In the genomic region with DNA sequence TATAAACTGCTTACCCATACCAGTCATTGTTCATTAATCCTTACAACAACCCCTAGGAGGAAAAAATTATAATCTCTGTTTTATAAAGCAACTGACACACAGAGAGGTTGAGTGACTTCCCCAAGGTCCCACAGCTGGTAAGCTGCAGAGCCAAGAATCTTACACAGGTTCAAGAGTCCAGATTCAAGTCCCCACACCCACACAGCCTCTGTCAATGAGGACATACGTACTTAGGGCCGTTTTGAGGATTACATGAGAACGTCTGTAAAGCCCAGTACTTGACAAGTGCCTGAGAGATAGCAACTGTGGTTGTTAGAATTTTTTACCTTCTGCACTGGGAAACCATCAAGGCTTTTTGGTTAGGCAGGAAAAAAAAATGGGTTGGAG, we compare ENCODE assay signal across 8 cellular contexts. TPM values are rescaled to one million over a fixed set of nuclear protein-coding genes. Genes with fewer than 3 reads are reported as not detected.
A peak's percentile ranks its signal among the peaks of the same experiment; 100 is the strongest.
DNase-seq lines count a peak whose midpoint lies in the region; ATAC-seq lines count a peak whose summit lies in the region.

No MANE protein-coding gene starts in this region.

- H3K9me3 ChIP-seq in naive thymus-derived CD4-positive, alpha-beta T cell (ENCODE audit: control insufficient read depth in 2 of 3, low read length in 3 of 3), result no peaks in the 10 kb centered on the region

- intact Hi-C loops in dendritic cell treated with granulocyte-macrophage colony-stimulating factor and Interleukin-4, amounts not matched to agents 40 ng/mL and 50 ng/mL, for 4 days (cut with micrococcal nuclease), result no loop called here
- intact Hi-C loops in naive thymus-derived CD4-positive, alpha-beta T cell (cut with micrococcal nuclease), result loop anchor here in 1 of 2 donors (5.0 kb wide), 1 partner anchor 1234 kb away; a partner anchor contains a TSS

- DNase-seq in naive thymus-derived CD4-positive, alpha-beta T cell, result no peak
- no peak for DNase-seq in amniotic stem cell (lab: John Stamatoyannopoulos, UW)
- no peak for DNase-seq in stimulated activated naive CD4-positive, alpha-beta T cell treated with Interleukin-2 at 50 U/mL for 16 hours (lab: John Stamatoyannopoulos, UW)
- DNase-seq in GM19240 (ENCODE audit: insufficient read length, low spot score), result no peak

- H3K4me1 Mint-ChIP-seq in IgD-negative memory B cell, result peaks cover 11 to 18% (median 17%) of the 10 kb centered on the region in 3 donors
- H3K4me1 Mint-ChIP-seq in dendritic cell treated with granulocyte-macrophage colony-stimulating factor and Interleukin-4, amounts not matched to agents 40 ng/mL and 50 ng/mL, for 4 days (ENCODE audit: low read depth), result peaks cover 27% of the 10 kb centered on the region
- H3K4me1 Mint-ChIP-seq in naive thymus-derived CD4-positive, alpha-beta T cell, result peaks cover 0 to 26% (median 10%) of the 10 kb centered on the region in 7 donors

- H3K27ac Mint-ChIP-seq in IgD-negative memory B cell, result peak overlapping the region; percentile 86 to 94 (median 93)
- peak overlapping the region; percentile 97 for H3K27ac Mint-ChIP-seq in dendritic cell treated with granulocyte-macrophage colony-stimulating factor and Interleukin-4, amounts not matched to agents 40 ng/mL and 50 ng/mL, for 4 days
- H3K27ac Mint-ChIP-seq in naive thymus-derived CD4-positive, alpha-beta T cell, result peak overlapping the region; percentile 47 to 96 (median 79)

- H3K9me3 Mint-ChIP-seq in IgD-negative memory B cell, result peaks cover 0 to 1% (median 0%) of the 10 kb centered on the region in 3 donors
- H3K9me3 Mint-ChIP-seq in dendritic cell treated with granulocyte-macrophage colony-stimulating factor and Interleukin-4, amounts not matched to agents 40 ng/mL and 50 ng/mL, for 4 days, result no peaks in the 10 kb centered on the region
- peaks cover 0 to 1% (median 0%) of the 10 kb centered on the region in 11 donors for H3K9me3 Mint-ChIP-seq in naive thymus-derived CD4-positive, alpha-beta T cell

- H3K27me3 Mint-ChIP-seq in IgD-negative memory B cell, result peaks cover 4% of the 10 kb centered on the region
- H3K27me3 Mint-ChIP-seq in dendritic cell treated with granulocyte-macrophage colony-stimulating factor and Interleukin-4, amounts not matched to agents 40 ng/mL and 50 ng/mL, for 4 days, result no peaks in the 10 kb centered on the region
- peaks cover 0 to 8% (median 0%) of the 10 kb centered on the region in 5 donors for H3K27me3 Mint-ChIP-seq in naive thymus-derived CD4-positive, alpha-beta T cell

- ATAC-seq in GM19023 (IDR thresholded peaks at IDR 0.05; ENCODE audit: unreplicated experiment) (peak; percentile 29), GM19467 (IDR thresholded peaks at IDR 0.05; ENCODE audit: unreplicated experiment) (no peak)
- peak; percentile 6 for ATAC-seq in naive thymus-derived CD4-positive, alpha-beta T cell

- H3K36me3 ChIP-seq in naive thymus-derived CD4-positive, alpha-beta T cell (ENCODE audit: control insufficient read depth in 2 of 3, insufficient read depth in 3 of 3, low read length in 3 of 3), result no peaks in the 10 kb centered on the region

- H3K4me1 ChIP-seq in naive thymus-derived CD4-positive, alpha-beta T cell (ENCODE audit: control insufficient read depth in 2 of 2, insufficient read depth in 2 of 2, low read length in 2 of 2), result no peaks in the 10 kb centered on the region

- H3K27me3 ChIP-seq in naive thymus-derived CD4-positive, alpha-beta T cell (ENCODE audit: control insufficient read depth in 2 of 2, insufficient read depth in 2 of 2, low read length in 2 of 2), result no peaks in the 10 kb centered on the region

- H3K4me3 Mint-ChIP-seq in IgD-negative memory B cell, result peak overlapping the region; percentile 84 to 97 (median 95)
- peak overlapping the region; percentile 84 for H3K4me3 Mint-ChIP-seq in dendritic cell treated with granulocyte-macrophage colony-stimulating factor and Interleukin-4, amounts not matched to agents 40 ng/mL and 50 ng/mL, for 4 days
- H3K4me3 Mint-ChIP-seq in naive thymus-derived CD4-positive, alpha-beta T cell, result peak overlapping the region; percentile 74 to 95 (median 88)

- POLR2A ChIA-PET in naive thymus-derived CD4-positive, alpha-beta T cell (lab: Charles Lee), result interaction anchor here (0.6 to 0.7 kb wide), 2 partner anchors 67 to 281 kb away, joined by 3 to 4 read pairs; no protein-coding TSS in a partner anchor

- H3K4me3 ChIP-seq in naive thymus-derived CD4-positive, alpha-beta T cell (ENCODE audit: low read length), result peak overlapping the region; percentile 34

- CTCF ChIA-PET in naive thymus-derived CD4-positive, alpha-beta T cell (lab: Charles Lee), result no interaction called here

- H3K27ac ChIP-seq in naive thymus-derived CD4-positive, alpha-beta T cell (ENCODE audit: low read depth, low read length), result peak overlapping the region; percentile 62

- no peaks in the 10 kb centered on the region for H3K36me3 Mint-ChIP-seq in IgD-negative memory B cell
- H3K36me3 Mint-ChIP-seq in dendritic cell treated with granulocyte-macrophage colony-stimulating factor and Interleukin-4, amounts not matched to agents 40 ng/mL and 50 ng/mL, for 4 days (ENCODE audit: low read depth), result peaks cover 6% of the 10 kb centered on the region
- no peaks in the 10 kb centered on the region for H3K36me3 Mint-ChIP-seq in naive thymus-derived CD4-positive, alpha-beta T cell

RNA-seq across cellular contexts. Expression of a gene that starts 0.6 kb away (rescaled TPM):
- 12.5 TPM for polyA plus RNA-seq in IgD-negative memory B cell
- 1 to 10 TPM; 1.8 to 8.2 (median 2.6) TPM for total RNA-seq in naive thymus-derived CD4-positive, alpha-beta T cell
- polyA plus RNA-seq in naive thymus-derived CD4-positive, alpha-beta T cell, result 1 to 10 TPM; 2.5 to 3.8 TPM
